In the genomic region with DNA sequence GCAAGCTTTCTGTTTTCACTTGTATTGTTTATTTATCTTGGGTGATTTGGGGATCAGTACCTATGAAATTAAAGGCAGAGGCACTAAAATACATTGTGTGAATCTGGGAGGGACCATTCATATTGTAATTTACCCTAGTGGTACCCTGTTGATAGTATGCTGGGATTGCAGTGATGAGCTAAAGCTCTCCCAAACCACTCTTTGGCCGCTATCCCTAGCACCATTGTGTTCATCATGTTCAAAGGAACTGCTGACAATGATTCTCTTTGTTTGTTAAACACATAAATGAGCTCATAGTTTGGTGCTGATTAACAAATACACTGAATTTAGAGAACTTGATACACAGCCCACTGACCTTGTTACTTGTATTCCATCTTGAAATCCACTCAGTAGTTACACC, we compare ENCODE assay signal across 12 cellular contexts.
"Had no signal": no experiment of that assay in that cellular context is flagged by ENCODE, and none has a peak within 500 bp of the region (broad histone marks: within the 10 kb centered on the region; RNA-seq: fewer than 3 reads in every experiment).

No MANE protein-coding gene starts in this region.

- ATAC-seq: activated CD8-positive, alpha-beta memory T cell treated with anti-CD3 and anti-CD28 coated beads, Interleukin-2, amount 10 ng/mL, durations not matched to agents 7 days and 5 days; activated T-cell treated with anti-CD3 and anti-CD28 coated beads, Interleukin-2, amount 50 U/mL, for 4 hours; heart right ventricle had no signal

- DNase-seq: activated CD4-positive, alpha-beta T cell treated with anti-CD3 and anti-CD28 coated beads, Interleukin-2, amount 50 U/mL, for 4 hours; activated CD4-positive, CD25-positive, alpha-beta regulatory T cell treated with anti-CD3 and anti-CD28 coated beads, Interleukin-2, amount 50 U/mL, for 72 hours; activated CD8-positive, alpha-beta memory T cell treated with anti-CD3 and anti-CD28 coated beads, Interleukin-2, amount 10 ng/mL, durations not matched to agents 7 days and 5 days; activated gamma-delta T cell; activated T-cell treated with anti-CD3 and anti-CD28 coated beads, Interleukin-2, amount 50 U/mL, for 4 hours; cortex of kidney; effector CD8-positive, alpha-beta T cell; heart right ventricle; kidney; left ventricle myocardium inferior; ovary; thyroid gland had no signal
